12 cellular contexts compared by ENCODE assay signal in the genomic region with DNA sequence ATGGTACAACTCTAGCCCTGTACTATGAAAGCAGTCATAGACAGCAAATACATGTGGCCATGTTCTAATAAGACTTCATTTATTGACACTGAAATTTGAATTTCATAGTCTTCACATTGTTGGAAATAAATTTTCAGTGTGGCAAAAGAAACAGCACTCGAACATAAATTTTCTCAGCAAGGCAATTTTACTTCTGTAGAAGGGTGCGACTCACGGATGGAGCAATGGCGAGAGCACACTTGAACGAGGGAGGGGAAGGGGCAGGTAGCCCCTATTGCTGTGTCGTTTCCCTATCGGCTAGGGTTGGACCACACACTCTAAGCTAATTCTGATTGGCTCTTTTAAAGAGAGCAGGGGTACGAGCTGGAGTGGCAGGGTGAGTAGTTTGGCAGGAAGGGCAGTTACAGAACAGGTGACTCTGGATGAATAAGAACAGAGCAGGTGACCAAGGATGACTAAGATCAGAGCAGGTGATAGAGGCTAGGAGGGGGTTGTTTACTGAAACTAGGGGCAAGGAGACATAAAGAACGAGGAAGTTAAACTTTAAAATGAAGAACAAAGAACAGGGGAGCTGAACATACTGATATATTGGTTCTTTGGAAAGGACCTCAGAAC. TPM values are rescaled to one million over a fixed set of nuclear protein-coding genes. Genes with fewer than 3 reads are reported as not detected.
"Had no signal": no experiment of that assay in that cellular context is flagged by ENCODE, and none has a peak within 500 bp of the region (broad histone marks: within the 10 kb centered on the region; RNA-seq: fewer than 3 reads in every experiment).

No MANE protein-coding gene starts in this region.

- H3K27ac Mint-ChIP-seq: activated CD4-positive, alpha-beta memory T cell treated with anti-CD3 and anti-CD28 coated beads, Interleukin-2, amount 10 ng/mL, durations not matched to agents 7 days and 5 days; activated CD4-positive, alpha-beta T cell treated with anti-CD3 and anti-CD28 coated beads for 36 hours; activated naive CD4-positive, alpha-beta T cell treated with anti-CD3 and anti-CD28 coated beads for 36 hours; naive thymus-derived CD4-positive, alpha-beta T cell had no signal

- H3K4me3 Mint-ChIP-seq: activated CD4-positive, alpha-beta memory T cell treated with anti-CD3 and anti-CD28 coated beads, Interleukin-2, amount 10 ng/mL, durations not matched to agents 7 days and 5 days; activated CD4-positive, alpha-beta T cell treated with anti-CD3 and anti-CD28 coated beads for 36 hours; activated naive CD4-positive, alpha-beta T cell treated with anti-CD3 and anti-CD28 coated beads for 36 hours had no signal

- H3K27me3 Mint-ChIP-seq: activated CD4-positive, alpha-beta memory T cell treated with anti-CD3 and anti-CD28 coated beads, Interleukin-2, amount 10 ng/mL, durations not matched to agents 7 days and 5 days; activated CD4-positive, alpha-beta T cell treated with anti-CD3 and anti-CD28 coated beads for 36 hours; naive thymus-derived CD4-positive, alpha-beta T cell had no signal

- H3K9me3 ChIP-seq: right lobe of liver, suprapubic skin had no signal

- H3K4me1 ChIP-seq: right lobe of liver, suprapubic skin, upper lobe of right lung had no signal

- H3K36me3 ChIP-seq: suprapubic skin, upper lobe of right lung had no signal

- H3K27me3 ChIP-seq: right lobe of liver, suprapubic skin, upper lobe of right lung had no signal

- DNase-seq: activated CD4-positive, alpha-beta memory T cell treated with anti-CD3 and anti-CD28 coated beads, Interleukin-2, amount 10 ng/mL, durations not matched to agents 7 days and 5 days; activated CD4-positive, alpha-beta T cell treated with anti-CD3 and anti-CD28 coated beads for 36 hours; activated naive CD4-positive, alpha-beta T cell treated with anti-CD3 and anti-CD28 coated beads for 36 hours; effector CD8-positive, alpha-beta T cell; lower lobe of right lung; naive thymus-derived CD4-positive, alpha-beta T cell; right lobe of liver; stimulated activated naive CD4-positive, alpha-beta T cell; T-helper 9 cell; upper lobe of right lung had no signal

- H3K27ac ChIP-seq: coronary artery, lower lobe of right lung, right lobe of liver, suprapubic skin, upper lobe of right lung had no signal

- H3K4me3 ChIP-seq: coronary artery, lower lobe of right lung, right lobe of liver, suprapubic skin, upper lobe of right lung had no signal

RNA-seq across cellular contexts. Expression of gene LRRC4, which starts 52.0 kb away (rescaled TPM):
- total RNA-seq: activated CD4-positive, alpha-beta memory T cell treated with anti-CD3 and anti-CD28 coated beads, Interleukin-2, amount 10 ng/mL, durations not matched to agents 7 days and 5 days had no signal
